Comparison of ENCODE assay signal across 28 cellular contexts in the genomic region with DNA sequence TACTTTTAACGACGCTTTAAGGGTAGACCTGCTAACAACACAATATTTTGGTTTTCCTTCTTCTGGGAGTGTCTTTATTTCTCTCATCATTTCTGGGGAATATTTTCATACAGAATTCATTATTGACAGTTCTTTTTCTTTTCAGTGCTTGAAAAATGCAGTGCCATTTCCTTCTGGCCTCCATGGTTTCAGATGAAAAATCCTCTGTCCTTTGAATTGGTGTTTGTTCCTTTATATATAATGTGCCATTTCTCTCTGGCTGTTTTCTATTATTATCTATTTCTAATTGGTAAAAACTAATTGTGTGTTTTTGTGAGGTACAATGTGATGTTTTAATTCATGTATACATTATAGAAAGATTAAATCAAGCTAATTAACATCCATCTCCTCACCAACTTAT.
"Had no signal": no experiment of that assay in that cellular context is flagged by ENCODE, and none has a peak within 500 bp of the region (broad histone marks: within the 10 kb centered on the region; RNA-seq: fewer than 3 reads in every experiment).

No MANE protein-coding gene starts in this region.

- H3K27ac ChIP-seq: stomach, suprapubic skin, testis, thoracic aorta, thyroid gland, tibial artery, tibial nerve, transverse colon, upper lobe of left lung, upper lobe of right lung, uterus, vagina had no signal

- DNase-seq: stimulated activated CD4-positive, alpha-beta T cell treated with anti-CD3 and anti-CD28 coated beads, Interleukin-2, amount 100 ng/mL, for 48 hours; stimulated activated CD4-positive, alpha-beta T cell treated with anti-CD3 and anti-CD28 coated beads, Interleukin-4, amount 100 ng/mL, for 1 hour; stimulated activated CD4-positive, alpha-beta T cell treated with anti-CD3 and anti-CD28 coated beads, Interleukin-4, amount 100 ng/mL, for 24 hours; stimulated activated CD4-positive, alpha-beta T cell treated with anti-CD3 and anti-CD28 coated beads, Interleukin-4, amount 100 ng/mL, for 4 hours; stimulated activated CD8-positive, alpha-beta memory T cell treated with anti-CD3 and anti-CD28 coated beads, Interleukin-4, amount 100 ng/mL, for 48 hours; stimulated activated naive B cell treated with anti-CD40 and anti-IgM and Interleukin-4, amounts not matched to agents 10 μg/mL and 1 μg/mL and 100 μg/mL, for 72 hours; stimulated activated naive CD4-positive, alpha-beta T cell; stimulated activated naive CD4-positive, alpha-beta T cell treated with Interleukin-2 at 50 U/mL for 16 hours; stimulated activated naive CD8-positive, alpha-beta T cell treated with anti-CD3 and anti-CD28 coated beads, Interleukin-15, amount 100 ng/mL, for 72 hours; stimulated activated naive CD8-positive, alpha-beta T cell treated with anti-CD3 and anti-CD28 coated beads, Interleukin-15, Interleukin-2, amounts not matched to agents 100 U/mL and 50 U/mL, for 24 hours; stomach; substantia nigra; testis; thyroid gland; tibial artery; transverse colon; trophoblast cell; upper lobe of left lung; upper lobe of right lung; uterus had no signal

- H3K27me3 ChIP-seq: stomach, suprapubic skin, testis, thyroid gland, tibial artery, tibial nerve, transverse colon, upper lobe of left lung, upper lobe of right lung, uterus, vagina had no signal

- ATAC-seq: stimulated activated effector memory CD8-positive, alpha-beta T cell treated with anti-CD3 and anti-CD28 coated beads, Interleukin-12 subunit alpha, Interleukin-12 subunit beta, amount 100 ng/mL, for 72 hours; stimulated activated memory B cell treated with anti-CD40 and anti-IgM and Interleukin-4, amounts not matched to agents 10 μg/mL and 1 μg/mL and 100 μg/mL, for 72 hours; stimulated activated naive B cell treated with anti-CD40 and anti-IgM and Interleukin-4, amounts not matched to agents 10 μg/mL and 1 μg/mL and 100 μg/mL, for 72 hours; stimulated activated naive CD8-positive, alpha-beta T cell treated with anti-CD3 and anti-CD28 coated beads, Interleukin-15, amount 100 ng/mL, for 72 hours; stimulated activated naive CD8-positive, alpha-beta T cell treated with anti-CD3 and anti-CD28 coated beads, Interleukin-15, Interleukin-2, amounts not matched to agents 100 U/mL and 50 U/mL, for 24 hours; upper lobe of right lung had no signal

- H3K4me3 Mint-ChIP-seq: stimulated activated effector memory CD8-positive, alpha-beta T cell treated with anti-CD3 and anti-CD28 coated beads, Interleukin-12 subunit alpha, Interleukin-12 subunit beta, amount 100 ng/mL, for 72 hours; stimulated activated memory B cell treated with anti-CD40 and anti-IgM and Interleukin-4, amounts not matched to agents 10 μg/mL and 1 μg/mL and 100 μg/mL, for 72 hours; stimulated activated naive B cell treated with anti-CD40 and anti-IgM and Interleukin-4, amounts not matched to agents 10 μg/mL and 1 μg/mL and 100 μg/mL, for 72 hours; stimulated activated naive CD8-positive, alpha-beta T cell treated with anti-CD3 and anti-CD28 coated beads, Interleukin-15, amount 100 ng/mL, for 72 hours; stimulated activated naive CD8-positive, alpha-beta T cell treated with anti-CD3 and anti-CD28 coated beads, Interleukin-15, Interleukin-2, amounts not matched to agents 100 ng/mL and 50 ng/mL, for 24 hours; type B pancreatic cell had no signal

- H3K27ac Mint-ChIP-seq: stimulated activated effector memory CD8-positive, alpha-beta T cell treated with anti-CD3 and anti-CD28 coated beads, Interleukin-12 subunit alpha, Interleukin-12 subunit beta, amount 100 ng/mL, for 72 hours; stimulated activated memory B cell treated with anti-CD40 and anti-IgM and Interleukin-4, amounts not matched to agents 10 μg/mL and 1 μg/mL and 100 μg/mL, for 72 hours; stimulated activated naive B cell treated with anti-CD40 and anti-IgM and Interleukin-4, amounts not matched to agents 10 μg/mL and 1 μg/mL and 100 μg/mL, for 72 hours; stimulated activated naive CD8-positive, alpha-beta T cell treated with anti-CD3 and anti-CD28 coated beads, Interleukin-15, amount 100 ng/mL, for 72 hours; stimulated activated naive CD8-positive, alpha-beta T cell treated with anti-CD3 and anti-CD28 coated beads, Interleukin-15, Interleukin-2, amounts not matched to agents 100 ng/mL and 50 ng/mL, for 24 hours; type B pancreatic cell had no signal

- H3K9me3 ChIP-seq: stomach, suprapubic skin, testis, thoracic aorta, thyroid gland, tibial artery, tibial nerve, transverse colon, upper lobe of left lung, upper lobe of right lung, uterus, vagina had no signal

- H3K9me3 Mint-ChIP-seq: type B pancreatic cell had no signal

- H3K4me1 Mint-ChIP-seq: stimulated activated effector memory CD8-positive, alpha-beta T cell treated with anti-CD3 and anti-CD28 coated beads, Interleukin-12 subunit alpha, Interleukin-12 subunit beta, amount 100 ng/mL, for 72 hours; stimulated activated memory B cell treated with anti-CD40 and anti-IgM and Interleukin-4, amounts not matched to agents 10 μg/mL and 1 μg/mL and 100 μg/mL, for 72 hours; stimulated activated naive CD8-positive, alpha-beta T cell treated with anti-CD3 and anti-CD28 coated beads, Interleukin-15, amount 100 ng/mL, for 72 hours had no signal

- H3K4me3 ChIP-seq: stomach, suprapubic skin, testis, thoracic aorta, thyroid gland, tibial artery, tibial nerve, transverse colon, upper lobe of left lung, upper lobe of right lung, uterus, vagina had no signal

- H3K36me3 ChIP-seq: stomach, suprapubic skin, thoracic aorta, thyroid gland, tibial artery, tibial nerve, transverse colon, upper lobe of left lung, upper lobe of right lung, uterus, vagina had no signal

- H3K36me3 Mint-ChIP-seq: stimulated activated effector memory CD8-positive, alpha-beta T cell treated with anti-CD3 and anti-CD28 coated beads, Interleukin-12 subunit alpha, Interleukin-12 subunit beta, amount 100 ng/mL, for 72 hours; stimulated activated memory B cell treated with anti-CD40 and anti-IgM and Interleukin-4, amounts not matched to agents 10 μg/mL and 1 μg/mL and 100 μg/mL, for 72 hours; type B pancreatic cell had no signal

- H3K4me1 ChIP-seq: stomach, testis, thyroid gland, tibial nerve, transverse colon, upper lobe of left lung, upper lobe of right lung, vagina had no signal
